14 cellular contexts compared by ENCODE assay signal in the genomic region with DNA sequence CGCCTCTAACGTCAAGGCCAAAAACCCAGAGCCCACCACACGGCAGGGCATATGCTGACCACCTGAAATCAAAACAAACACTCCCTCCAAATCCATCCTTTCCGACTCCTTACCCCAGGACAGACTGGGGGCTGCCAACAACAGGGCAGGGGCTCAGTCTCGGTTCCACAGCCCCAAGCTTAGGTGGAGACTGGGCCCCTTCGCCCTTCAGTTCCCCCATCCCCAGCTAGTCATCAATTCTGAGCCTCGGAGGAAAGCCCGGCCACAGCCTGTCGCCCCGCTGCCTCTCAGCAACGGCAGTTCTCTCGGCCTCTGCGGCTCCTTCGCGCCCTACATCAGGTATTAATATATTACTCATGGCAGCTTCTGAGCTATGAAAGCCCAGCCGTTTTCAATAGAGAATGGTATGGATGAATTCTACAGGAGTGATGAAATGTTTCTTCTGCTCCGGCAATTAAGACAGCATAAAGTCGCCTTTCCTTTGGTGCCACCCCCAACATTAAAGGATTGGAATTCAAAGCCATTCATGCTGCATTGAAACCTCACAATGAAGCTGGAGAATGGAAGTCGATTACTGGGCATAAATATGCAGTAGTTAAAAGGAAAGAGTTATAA. TPM values are rescaled to one million over a fixed set of nuclear protein-coding genes. Genes with fewer than 3 reads are reported as not detected.
DNase-seq lines count a peak whose midpoint lies in the region; ATAC-seq lines count a peak whose summit lies in the region.
"Had no signal": no experiment of that assay in that cellular context is flagged by ENCODE, and none has a peak within 500 bp of the region (broad histone marks: within the 10 kb centered on the region; RNA-seq: fewer than 3 reads in every experiment).

No MANE protein-coding gene starts in this region.

- peak overlapping the region; percentile 76 for H3K27ac ChIP-seq in temporal lobe (ENCODE audit: low read depth, low read length)
- H3K27ac ChIP-seq: WERI-Rb-1 had no signal

- no peak overlapping the region for H3K4me3 Mint-ChIP-seq in activated naive CD8-positive, alpha-beta T cell treated with anti-CD3 and anti-CD28 coated beads, Interleukin-2, amount 10 ng/mL, durations not matched to agents 7 days and 5 days
- H3K4me3 Mint-ChIP-seq in activated naive CD8-positive, alpha-beta T cell treated with anti-CD3 and anti-CD28 coated beads for 36 hours, result no peak overlapping the region
- peak overlapping the region; percentile 90 for H3K4me3 Mint-ChIP-seq in activated T-helper 17 cell treated with anti-CD3 and anti-CD28 coated beads, Interleukin-2, amount 50 U/mL, for 72 hours

- ATAC-seq in activated naive CD8-positive, alpha-beta T cell treated with anti-CD3 and anti-CD28 coated beads, Interleukin-2, amount 10 ng/mL, durations not matched to agents 7 days and 5 days (ENCODE audit: low read depth), result no peak
- ATAC-seq in activated T-helper 17 cell treated with anti-CD3 and anti-CD28 coated beads, Interleukin-2, amount 50 U/mL, for 72 hours (replicated peaks), result no peak
- no peak for ATAC-seq in left lobe of liver
- ATAC-seq in GM18519 (IDR thresholded peaks at IDR 0.05; ENCODE audit: low FRiP score, unreplicated experiment), result no peak
- ATAC-seq: HCT116 had no signal

- no peak overlapping the region for H3K27ac Mint-ChIP-seq in activated naive CD8-positive, alpha-beta T cell treated with anti-CD3 and anti-CD28 coated beads, Interleukin-2, amount 10 ng/mL, durations not matched to agents 7 days and 5 days
- no peak overlapping the region for H3K27ac Mint-ChIP-seq in activated naive CD8-positive, alpha-beta T cell treated with anti-CD3 and anti-CD28 coated beads for 36 hours
- H3K27ac Mint-ChIP-seq in activated T-helper 17 cell treated with anti-CD3 and anti-CD28 coated beads, Interleukin-2, amount 50 U/mL, for 72 hours, result peak overlapping the region; percentile 13

- no peaks in the 10 kb centered on the region for H3K27me3 Mint-ChIP-seq in activated naive CD8-positive, alpha-beta T cell treated with anti-CD3 and anti-CD28 coated beads, Interleukin-2, amount 10 ng/mL, durations not matched to agents 7 days and 5 days
- H3K27me3 Mint-ChIP-seq in activated naive CD8-positive, alpha-beta T cell treated with anti-CD3 and anti-CD28 coated beads for 36 hours, result no peaks in the 10 kb centered on the region
- no peaks in the 10 kb centered on the region for H3K27me3 Mint-ChIP-seq in activated T-helper 17 cell treated with anti-CD3 and anti-CD28 coated beads, Interleukin-2, amount 50 U/mL, for 72 hours

- H3K9me3 Mint-ChIP-seq in activated naive CD8-positive, alpha-beta T cell treated with anti-CD3 and anti-CD28 coated beads, Interleukin-2, amount 10 ng/mL, durations not matched to agents 7 days and 5 days, result no peaks in the 10 kb centered on the region
- H3K9me3 Mint-ChIP-seq in activated naive CD8-positive, alpha-beta T cell treated with anti-CD3 and anti-CD28 coated beads for 36 hours, result no peaks in the 10 kb centered on the region
- no peaks in the 10 kb centered on the region for H3K9me3 Mint-ChIP-seq in activated T-helper 17 cell treated with anti-CD3 and anti-CD28 coated beads, Interleukin-2, amount 50 U/mL, for 72 hours

- H3K36me3 Mint-ChIP-seq in activated naive CD8-positive, alpha-beta T cell treated with anti-CD3 and anti-CD28 coated beads, Interleukin-2, amount 10 ng/mL, durations not matched to agents 7 days and 5 days, result peaks cover 7% of the 10 kb centered on the region
- peaks cover 10% of the 10 kb centered on the region for H3K36me3 Mint-ChIP-seq in activated naive CD8-positive, alpha-beta T cell treated with anti-CD3 and anti-CD28 coated beads for 36 hours
- no peaks in the 10 kb centered on the region for H3K36me3 Mint-ChIP-seq in activated T-helper 17 cell treated with anti-CD3 and anti-CD28 coated beads, Interleukin-2, amount 50 U/mL, for 72 hours (ENCODE audit: low read depth)

- POLR2A ChIA-PET in activated naive CD8-positive, alpha-beta T cell treated with anti-CD3 and anti-CD28 coated beads, Interleukin-2, amount 10 ng/mL, durations not matched to agents 7 days and 5 days (lab: Charles Lee), result interaction anchor here (0.7 to 2.1 kb wide), 5 partner anchors 9 to 131 kb away, joined by 3 to 11 read pairs (median 3); no protein-coding TSS in a partner anchor

- peaks cover 39% of the 10 kb centered on the region for H3K4me1 Mint-ChIP-seq in activated naive CD8-positive, alpha-beta T cell treated with anti-CD3 and anti-CD28 coated beads, Interleukin-2, amount 10 ng/mL, durations not matched to agents 7 days and 5 days
- H3K4me1 Mint-ChIP-seq in activated naive CD8-positive, alpha-beta T cell treated with anti-CD3 and anti-CD28 coated beads for 36 hours, result peaks cover 51% of the 10 kb centered on the region
- H3K4me1 Mint-ChIP-seq in activated T-helper 17 cell treated with anti-CD3 and anti-CD28 coated beads, Interleukin-2, amount 50 U/mL, for 72 hours, result peaks cover 37% of the 10 kb centered on the region

- DNase-seq in activated naive CD8-positive, alpha-beta T cell treated with anti-CD3 and anti-CD28 coated beads, Interleukin-2, amount 10 ng/mL, durations not matched to agents 7 days and 5 days, result peak; percentile 14
- DNase-seq in activated naive CD8-positive, alpha-beta T cell treated with anti-CD3 and anti-CD28 coated beads for 36 hours, result no peak
- peak; percentile 36 for DNase-seq in left lobe of liver (ENCODE audit: low spot score)
- DNase-seq in middle frontal gyrus (ENCODE audit: extremely low spot score, low spot score), result no peak
- DNase-seq in NCI-H187 treated with DMSO at 0.1 percent for 48 hours (lab: John Stamatoyannopoulos, UW), result no peak
- DNase-seq: AML-193, cerebellar nuclear complex, EL, NCI-H1105, WERI-Rb-1 had no signal

RNA-seq across cellular contexts. Expression of a gene that starts 2.9 kb away (rescaled TPM):
- 10 to 100 TPM; 54.0 to 57.4 TPM for total RNA-seq in activated naive CD8-positive, alpha-beta T cell treated with anti-CD3 and anti-CD28 coated beads, Interleukin-2, amount 10 ng/mL, durations not matched to agents 7 days and 5 days
- 10 to 100 TPM; 19.1 to 20.2 TPM for total RNA-seq in activated naive CD8-positive, alpha-beta T cell treated with anti-CD3 and anti-CD28 coated beads for 36 hours
- 10 to 100 TPM; 34.3 to 52.9 TPM for total RNA-seq in activated T-helper 17 cell treated with anti-CD3 and anti-CD28 coated beads, Interleukin-2, amount 50 U/mL, for 72 hours
- total RNA-seq in left lobe of liver (18.3 TPM), temporal lobe (24.1 TPM)

Comparison
In these comparisons a context has a peak if more than half of its experiments do, and no peak if none do; other contexts are left out.
1. DNase-seq: peak in activated naive CD8-positive, alpha-beta T cell treated with anti-CD3 and anti-CD28 coated beads, Interleukin-2, amount 10 ng/mL, durations not matched to agents 7 days and 5 days (single experiment) and left lobe of liver (single experiment); none in activated naive CD8-positive, alpha-beta T cell treated with anti-CD3 and anti-CD28 coated beads for 36 hours (single experiment), middle frontal gyrus (single experiment) and NCI-H187 treated with DMSO at 0.1 percent for 48 hours (single experiment).